ENCODE assay signal across 1 cellular context in genomic region chr12:109972821-109973220, GRCh38.
TF ChIP-seq lines count a peak whose summit lies in the region.

No MANE protein-coding gene starts in this region.

TF ChIP-seq in K562, 482 proteins besides CTCF, POLR2A, EP300 and RAD21:
- TF ChIP-seq ZNF121 (CRISPR knock-in tag; conservative IDR thresholded peaks at IDR 0.05), result peak; percentile 62
- no peak for TF ChIP-seq NFRKB (IDR thresholded peaks at IDR 0.05; ENCODE audit: low read depth)
